19 cellular contexts compared by ENCODE assay signal in the genomic region with DNA sequence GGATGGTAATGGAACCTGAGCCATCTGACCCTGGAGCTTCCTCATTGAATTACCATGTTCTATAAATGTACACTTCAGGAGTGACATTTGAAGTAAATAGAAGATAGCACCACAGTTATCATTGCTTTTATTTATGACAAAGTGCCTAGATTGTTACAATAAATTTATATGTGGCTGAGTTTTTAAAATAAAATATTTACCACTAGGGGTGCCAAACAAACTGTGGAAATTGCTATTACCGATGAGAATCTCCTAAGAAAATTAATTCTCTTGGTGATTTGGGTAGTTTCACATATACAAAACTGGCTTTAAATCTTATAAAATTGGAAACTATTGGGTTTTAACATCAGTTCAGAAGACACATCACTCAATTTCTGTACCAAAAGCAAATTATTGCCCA. TPM values are rescaled to one million over a fixed set of nuclear protein-coding genes. Genes with fewer than 3 reads are reported as not detected.
DNase-seq lines count a peak whose midpoint lies in the region; ATAC-seq and TF ChIP-seq lines count a peak whose summit lies in the region.
"Had no signal": no experiment of that assay in that cellular context is flagged by ENCODE, and none has a peak within 500 bp of the region (broad histone marks: within the 10 kb centered on the region; RNA-seq: fewer than 3 reads in every experiment).

No MANE protein-coding gene starts in this region.

- H3K9me3 Mint-ChIP-seq in endodermal cell (no peaks in the 10 kb centered on the region), progenitor cell of endocrine pancreas (ENCODE audit: low read depth) (no peaks in the 10 kb centered on the region)
- H3K9me3 Mint-ChIP-seq: CD4-positive, alpha-beta memory T cell; central memory CD8-positive, alpha-beta T cell had no signal

- intact Hi-C loops in ascending aorta (cut with DNase I), result no loop called here
- intact Hi-C loops in testis (cut with DNase I; ENCODE audit: low total_unique reads), result no loop called here

- H3K36me3 Mint-ChIP-seq in endodermal cell (ENCODE audit: low read depth) (no peaks in the 10 kb centered on the region), progenitor cell of endocrine pancreas (ENCODE audit: insufficient read depth) (no peaks in the 10 kb centered on the region)
- H3K36me3 Mint-ChIP-seq: CD4-positive, alpha-beta memory T cell had no signal

- no peaks in the 10 kb centered on the region for H3K79me2 ChIP-seq in OCI-LY3 (ENCODE audit: low read length)

- TF ChIP-seq POLR2A in testis (IDR thresholded peaks at IDR 0.05), result no peak

- H3K27ac Mint-ChIP-seq in endodermal cell, result no peak overlapping the region
- no peak overlapping the region for H3K27ac Mint-ChIP-seq in progenitor cell of endocrine pancreas
- H3K27ac Mint-ChIP-seq: CD4-positive, alpha-beta memory T cell had no signal

- TF ChIP-seq CTCF in OCI-LY3 (IDR thresholded peaks at IDR 0.05; ENCODE audit: low read depth, low read length), result peak; percentile 48
- TF ChIP-seq CTCF in endodermal cell (conservative IDR thresholded peaks at IDR 0.05), result peak; percentile 72
- peak; percentile 49 for TF ChIP-seq CTCF in progenitor cell of endocrine pancreas (IDR thresholded peaks at IDR 0.05; ENCODE audit: unreplicated experiment)
- no peak for TF ChIP-seq CTCF in ascending aorta (IDR thresholded peaks at IDR 0.05)
- peak in 1 of 3 experiments; percentile 41 for TF ChIP-seq CTCF in testis (IDR thresholded peaks at IDR 0.05)

- peaks cover 38% of the 10 kb centered on the region for H3K27me3 ChIP-seq in OCI-LY3 (ENCODE audit: low read depth, low read length)
- H3K27me3 ChIP-seq in endodermal cell (ENCODE audit: control insufficient read depth, insufficient read depth, low read length, poor library complexity, severe bottlenecking), result no peaks in the 10 kb centered on the region
- no peaks in the 10 kb centered on the region for H3K27me3 ChIP-seq in ascending aorta
- H3K27me3 ChIP-seq in testis, result no peaks in the 10 kb centered on the region
- H3K27me3 ChIP-seq: gastrocnemius medialis, Peyer's patch, upper lobe of left lung had no signal

- no peak for ATAC-seq in HG03378 (IDR thresholded peaks at IDR 0.05; ENCODE audit: unreplicated experiment)
- ATAC-seq: gastrocnemius medialis had no signal

- no peak overlapping the region for H2AFZ ChIP-seq in OCI-LY3 (ENCODE audit: low read depth, low read length)

- no peak overlapping the region for H3K4me3 Mint-ChIP-seq in endodermal cell
- H3K4me3 Mint-ChIP-seq in progenitor cell of endocrine pancreas (ENCODE audit: low read depth), result no peak overlapping the region
- H3K4me3 Mint-ChIP-seq: CD4-positive, alpha-beta memory T cell; central memory CD8-positive, alpha-beta T cell had no signal

- H3K9me3 ChIP-seq in OCI-LY3 (ENCODE audit: insufficient read depth, low read length) (no peaks in the 10 kb centered on the region), endodermal cell (ENCODE audit: control insufficient read depth, low read length) (no peaks in the 10 kb centered on the region), ascending aorta (no peaks in the 10 kb centered on the region), testis (no peaks in the 10 kb centered on the region)
- H3K9me3 ChIP-seq: gastrocnemius medialis, Peyer's patch, prostate gland, upper lobe of left lung had no signal

- no peaks in the 10 kb centered on the region for H3K4me1 ChIP-seq in OCI-LY3 (ENCODE audit: low read length)
- H3K4me1 ChIP-seq in endodermal cell (ENCODE audit: control insufficient read depth, insufficient read depth, low read length), result no peaks in the 10 kb centered on the region
- no peaks in the 10 kb centered on the region for H3K4me1 ChIP-seq in ascending aorta
- H3K4me1 ChIP-seq in testis, result peaks cover 3% of the 10 kb centered on the region
- H3K4me1 ChIP-seq: Peyer's patch, prostate gland had no signal

- H3K4me1 Mint-ChIP-seq in endodermal cell, result peaks cover 18% of the 10 kb centered on the region
- H3K4me1 Mint-ChIP-seq in progenitor cell of endocrine pancreas (ENCODE audit: low read depth), result no peaks in the 10 kb centered on the region
- H3K4me1 Mint-ChIP-seq: CD4-positive, alpha-beta memory T cell had no signal

- H3K27me3 Mint-ChIP-seq in endodermal cell (ENCODE audit: insufficient read depth), result peaks cover 36% of the 10 kb centered on the region
- peaks cover 22% of the 10 kb centered on the region for H3K27me3 Mint-ChIP-seq in progenitor cell of endocrine pancreas

- H3K27ac ChIP-seq in OCI-LY3 (ENCODE audit: low read length) (no peak overlapping the region), endodermal cell (ENCODE audit: low read depth, low read length) (no peak overlapping the region), ascending aorta (no peak overlapping the region), testis (no peak overlapping the region)
- H3K27ac ChIP-seq: gastrocnemius medialis, Peyer's patch, prostate gland, upper lobe of left lung had no signal

- DNase-seq in DMS53 (lab: John Stamatoyannopoulos, UW) (peak; percentile 8), DMS53 treated with DMSO at 0.1 percent for 48 hours (lab: John Stamatoyannopoulos, UW; ENCODE audit: unreplicated experiment) (no peak), endodermal cell (no peak), progenitor cell of endocrine pancreas (ENCODE audit: low spot score, unreplicated experiment) (no peak), ascending aorta (ENCODE audit: low spot score in 2 of 2) (no peak), testis (no peak)
- DNase-seq: activated CD8-positive, alpha-beta memory T cell treated with anti-CD3 and anti-CD28 coated beads for 24 hours; CD4-positive, alpha-beta memory T cell; gastrocnemius medialis; Karpas-422; NCI-H1930; NCI-H524; Peyer's patch; stimulated activated naive CD4-positive, alpha-beta T cell; upper lobe of left lung had no signal

- no peak overlapping the region for H3K4me3 ChIP-seq in OCI-LY3 (ENCODE audit: low read length)
- H3K4me3 ChIP-seq in endodermal cell (ENCODE audit: low read length), result no peak overlapping the region
- no peak overlapping the region for H3K4me3 ChIP-seq in ascending aorta
- no peak overlapping the region for H3K4me3 ChIP-seq in testis
- H3K4me3 ChIP-seq: gastrocnemius medialis, Peyer's patch, prostate gland, upper lobe of left lung had no signal

- no peak overlapping the region for H3K4me2 ChIP-seq in OCI-LY3 (ENCODE audit: low read length)

- H4K20me1 ChIP-seq in OCI-LY3 (ENCODE audit: insufficient read depth, low read length), result no peaks in the 10 kb centered on the region; the same call in 1 of the 2 replicates

- WGBS in endodermal cell (ENCODE audit: insufficient coverage in 1 of 2, insufficient read length in 1 of 2), 2 experiments, result 100% methylated on average over 1 of the region's 1 CpG; no CpG with 5 or more reads in 1 of the 2 experiments
- WGBS in testis, 2 donors, result 85 to 88% methylated on average over 1 of the region's 1 CpG

- no peak overlapping the region for H3K9ac ChIP-seq in OCI-LY3 (ENCODE audit: low read length)
- H3K9ac ChIP-seq in endodermal cell (ENCODE audit: extremely low read depth, low read length, poor library complexity, severe bottlenecking), result no peak overlapping the region

- no peaks in the 10 kb centered on the region for H3K36me3 ChIP-seq in OCI-LY3 (replicated peaks; ENCODE audit: low read depth, low read length)
- H3K36me3 ChIP-seq in endodermal cell (ENCODE audit: control insufficient read depth, insufficient read depth, low read length), result no peaks in the 10 kb centered on the region
- H3K36me3 ChIP-seq in ascending aorta, result no peaks in the 10 kb centered on the region
- no peaks in the 10 kb centered on the region for H3K36me3 ChIP-seq in testis (ENCODE audit: low read depth, missing control alignments)
- H3K36me3 ChIP-seq: gastrocnemius medialis, Peyer's patch, prostate gland, upper lobe of left lung had no signal

RNA-seq across cellular contexts. Expression of a gene that starts 1.4 kb away (rescaled TPM):
- total RNA-seq in endodermal cell, result 1 to 10 TPM in 1 of 2 donors, under 1 TPM in 1; 0.62 to 3.2 TPM
- 0.04 TPM for polyA plus RNA-seq in endodermal cell (2013, experiment 1 of 2)
- polyA plus RNA-seq in endodermal cell (2013, experiment 2 of 2), result 0.08 TPM
- 2.1 and 2.2 TPM in 2 replicates for total RNA-seq in progenitor cell of endocrine pancreas
- total RNA-seq in ascending aorta, result not detected
- under 1 TPM; 0.24 to 0.93 TPM for total RNA-seq in testis
- polyA plus RNA-seq in testis (ENCODE audit: insufficient read depth, low read depth, low replicate concordance), result 0.75 TPM
- total RNA-seq: CD4-positive, alpha-beta memory T cell; gastrocnemius medialis; prostate gland had no signal
- polyA plus RNA-seq: CD4-positive, alpha-beta memory T cell had no signal

Comparison
In these comparisons a context has a peak if more than half of its experiments do, and no peak if none do; other contexts are left out.
1. CTCF ChIP-seq: peak in OCI-LY3 (single experiment), endodermal cell (single experiment) and progenitor cell of endocrine pancreas (single experiment); none in ascending aorta (0 of 3).